36 cellular contexts compared by ENCODE assay signal in genomic region chr12:130683811-130684210, GRCh38. TPM values are rescaled to one million over a fixed set of nuclear protein-coding genes. Genes with fewer than 3 reads are reported as not detected.
"Had no signal": no experiment of that assay in that cellular context is flagged by ENCODE, and none has a peak within 500 bp of the region (broad histone marks: within the 10 kb centered on the region; RNA-seq: fewer than 3 reads in every experiment).

No MANE protein-coding gene starts in this region.

- H3K9me3 ChIP-seq: MG63 had no signal

- H3K36me3 ChIP-seq: MG63 had no signal

- H3K4me3 ChIP-seq: MG63 had no signal

- DNase-seq: Karpas-422, Kasumi-1, MG63, MM.1S, MV-4-11, NCI-H1048, NCI-H1092, NCI-H1092 treated with DMSO at 0.1 percent for 48 hours, NCI-H1105, NCI-H1105 treated with DMSO at 0.1 percent for 48 hours, NCI-H1417, NCI-H1417 treated with DMSO at 0.1 percent for 48 hours, NCI-H1436, NCI-H1436 treated with DMSO at 0.1 percent for 48 hours, NCI-H146, NCI-H1694, NCI-H1694 treated with DMSO at 0.1 percent for 48 hours, NCI-H187, NCI-H187 treated with DMSO at 0.1 percent for 48 hours, NCI-H1930, NCI-H2029, NCI-H2029 treated with DMSO at 0.1 percent for 48 hours, NCI-H2081, NCI-H2081 treated with DMSO at 0.1 percent for 48 hours, NCI-H2107, NCI-H2171, NCI-H2171 treated with DMSO at 0.1 percent for 48 hours, NCI-H2227 treated with DMSO at 0.1 percent for 48 hours, NCI-H226, NCI-H345, NCI-H446, NCI-H446 treated with DMSO at 0.1 percent for 48 hours, NCI-H510A, NCI-H510A treated with DMSO at 0.1 percent for 48 hours had no signal

- H3K27me3 ChIP-seq: MG63 had no signal

RNA-seq across cellular contexts. Expression of gene RIMBP2, which starts 32.3 kb away (rescaled TPM):
- total RNA-seq: LHCN-M2, MCF 10A had no signal
